In genomic region chr19:15246198-15246481, GRCh38 we compare ENCODE assay signal across 16 cellular contexts. TPM values are rescaled to one million over a fixed set of nuclear protein-coding genes. Genes with fewer than 3 reads are reported as not detected.
DNase-seq lines count a peak whose midpoint lies in the region; ATAC-seq and TF ChIP-seq lines count a peak whose summit lies in the region.
"Had no signal": no experiment of that assay in that cellular context is flagged by ENCODE, and none has a peak within 500 bp of the region (broad histone marks: within the 10 kb centered on the region; RNA-seq: fewer than 3 reads in every experiment).

No MANE protein-coding gene starts in this region.

- no peak for TF ChIP-seq CTCF in heart right ventricle (IDR thresholded peaks at IDR 0.05)
- TF ChIP-seq CTCF in dorsolateral prefrontal cortex (IDR thresholded peaks at IDR 0.05 in 54 of 56, conservative IDR thresholded peaks at IDR 0.05 in 2 of 56; ENCODE audit: low read depth in 1 of 56, partially characterized antibody in 56 of 56): no peak
- no peak for TF ChIP-seq CTCF in psoas muscle (IDR thresholded peaks at IDR 0.05)
- TF ChIP-seq CTCF in uterus (IDR thresholded peaks at IDR 0.05): no peak

- H3K9me3 ChIP-seq in heart right ventricle (no peaks in the 10 kb centered on the region), psoas muscle (no peaks in the 10 kb centered on the region), uterus (no peaks in the 10 kb centered on the region)
- H3K9me3 ChIP-seq: SJCRH30 had no signal

- 87 to 89% methylated on average over 5 of the region's 5 CpGs for WGBS in heart right ventricle, 2 donors
- 87 to 91% (median 89%) methylated on average over 5 of the region's 5 CpGs for WGBS in psoas muscle, 3 donors

- intact Hi-C loops in heart right ventricle (cut with DNase I): loop anchor here in 4 of 10 donors (5.0 to 10.0 kb wide), 4 partner anchors 34 to 141 kb away; partner anchors contain the start of gene SYDE1 (in 1 of the 4)
- intact Hi-C loops in left cardiac atrium (cut with DNase I): no loop called here
- intact Hi-C loops in dorsolateral prefrontal cortex (cut with DNase I): no loop called here
- intact Hi-C loops in psoas muscle (cut with DNase I): no loop called here
- intact Hi-C loops in uterus (cut with DNase I; ENCODE audit: low total_unique reads): no loop called here

- H3K4me3 ChIP-seq in heart right ventricle (no peak overlapping the region), dorsolateral prefrontal cortex (no peak overlapping the region), psoas muscle (no peak overlapping the region), uterus (no peak overlapping the region)
- H3K4me3 ChIP-seq: SJCRH30 had no signal

- H3K27me3 ChIP-seq in heart right ventricle (no peaks in the 10 kb centered on the region), dorsolateral prefrontal cortex (no peaks in the 10 kb centered on the region), psoas muscle (ENCODE audit: insufficient read depth in 3 of 3, low read length in 2 of 3) (no peaks in the 10 kb centered on the region), uterus (no peaks in the 10 kb centered on the region)
- H3K27me3 ChIP-seq: SJCRH30 had no signal

- no peak for TF ChIP-seq POLR2A in uterus (IDR thresholded peaks at IDR 0.05)

- DNase-seq in heart right ventricle (no peak), left cardiac atrium (no peak), dorsolateral prefrontal cortex (no peak), psoas muscle (no peak), uterus (no peak), NCI-H187 (lab: John Stamatoyannopoulos, UW) (no peak), RPMI8226 (no peak)
- DNase-seq: activated CD4-positive, alpha-beta T cell treated with anti-CD3 and anti-CD28 coated beads, Interleukin-2, amount 50 U/mL, for 1 hour; amygdala; dermis blood vessel endothelial cell; NCI-H146; NCI-H446; SJCRH30; stimulated activated CD4-positive, alpha-beta T cell treated with anti-CD3 and anti-CD28 coated beads, Interleukin-4, amount 100 ng/mL, for 1 hour; stimulated activated CD8-positive, alpha-beta memory T cell treated with anti-CD3 and anti-CD28 coated beads, Interleukin-4, amount 100 ng/mL, for 48 hours had no signal

- no peak for ATAC-seq in heart right ventricle
- ATAC-seq in left cardiac atrium: no peak
- no peak for ATAC-seq in psoas muscle
- ATAC-seq in HG02798 (IDR thresholded peaks at IDR 0.05; ENCODE audit: poor library complexity, unreplicated experiment): no peak

- H3K4me1 ChIP-seq in heart right ventricle (peaks cover 39 to 78% (median 61%) of the 10 kb centered on the region in 9 donors), psoas muscle (peaks cover 53% of the 10 kb centered on the region), uterus (peaks cover 26 to 53% of the 10 kb centered on the region in 2 donors)

- H3K36me3 ChIP-seq in heart right ventricle (peaks cover 0 to 88% (median 30%) of the 10 kb centered on the region in 9 donors), psoas muscle (ENCODE audit: insufficient read depth in 1 of 2, low read depth in 1 of 2) (peaks cover 0 to 44% of the 10 kb centered on the region in 2 donors), uterus (no peaks in the 10 kb centered on the region)

- H3K27ac ChIP-seq in heart right ventricle (peak overlapping the region in 9 of 10 donors; percentile 84 to 94 (median 92)), dorsolateral prefrontal cortex (peak overlapping the region in 47 of 59 donors; percentile 1 to 90 (median 80)), psoas muscle (peak overlapping the region; percentile 41), uterus (peak overlapping the region; percentile 83 to 89)
- H3K27ac ChIP-seq: SJCRH30 had no signal

RNA-seq across cellular contexts. Expression of gene EPHX3, which starts 13.9 kb away (rescaled TPM):
- total RNA-seq in heart right ventricle (under 1 TPM in 5 of 10 donors, not detected in 5; 0.15 to 0.32 (median 0.17) TPM), left cardiac atrium (under 1 TPM in 1 of 2 donors, not detected in 1; 0.21 TPM), dorsolateral prefrontal cortex (1 to 10 TPM in 1 of 120 experiments, under 1 TPM in 39, not detected in 80; 0.20 to 1.3 (median 0.42) TPM), psoas muscle (under 1 TPM in 2 of 4 donors, not detected in 2; 0.19 to 0.20 TPM), uterus (under 1 TPM in 2 of 4 donors, not detected in 2; 0.35 to 0.64 TPM)
- polyA plus RNA-seq in heart right ventricle (under 1 TPM in 1 of 2 donors, not detected in 1; 0.20 TPM), psoas muscle (under 1 TPM; 0.05 to 0.20 (median 0.08) TPM)
- total RNA-seq: SJCRH30 had no signal

RNA-seq across cellular contexts. Expression of gene NOTCH3, which starts 45.3 kb away (rescaled TPM):
- total RNA-seq in heart right ventricle (10 to 100 TPM; 21.4 to 45.5 (median 35.3) TPM), left cardiac atrium (10 to 100 TPM; 34.4 to 35.4 TPM), dorsolateral prefrontal cortex (10 to 100 TPM in 119 of 120 experiments, 1 to 10 TPM in 1; 9.9 to 79.9 (median 27.6) TPM), psoas muscle (10 to 100 TPM; 29.4 to 80.8 (median 34.0) TPM), uterus (100 to 1,000 TPM in 2 of 4 donors, 10 to 100 TPM in 1, 1 to 10 TPM in 1; 9.4 to 166 (median 96.9) TPM)
- polyA plus RNA-seq in heart right ventricle (10 to 100 TPM; 18.7 to 21.9 TPM), psoas muscle (10 to 100 TPM in 1 of 3 donors, 1 to 10 TPM in 2; 8.2 to 11.6 (median 8.8) TPM)

Comparison
In these comparisons a context has a peak if more than half of its experiments do, and no peak if none do; other contexts are left out.
1. H3K27ac ChIP-seq: peak in every context shown above with its lines; median percentile 92 in heart right ventricle; 86 in uterus; 80 in dorsolateral prefrontal cortex; 41 in psoas muscle.